12 cellular contexts compared by ENCODE assay signal in genomic region chr12:96420255-96420930, GRCh38. TPM values are rescaled to one million over a fixed set of nuclear protein-coding genes. Genes with fewer than 3 reads are reported as not detected.
A peak's percentile ranks its signal among the peaks of the same experiment; 100 is the strongest.
DNase-seq lines count a peak whose midpoint lies in the region; ATAC-seq and TF ChIP-seq lines count a peak whose summit lies in the region.
"Had no signal": no experiment of that assay in that cellular context is flagged by ENCODE, and none has a peak within 500 bp of the region (broad histone marks: within the 10 kb centered on the region; RNA-seq: fewer than 3 reads in every experiment).

No MANE protein-coding gene starts in this region.

- POLR2A ChIA-PET in CD8-positive, alpha-beta T cell (lab: Charles Lee): interaction anchor here (0.6 to 1.0 kb wide), 2 partner anchors 21 to 125 kb away, joined by 3 read pairs; no protein-coding TSS in a partner anchor
- POLR2A ChIA-PET in WTC11 (lab: Charles Lee): no interaction called here

- no peak overlapping the region for H3K27ac ChIP-seq in CD8-positive, alpha-beta T cell (ENCODE audit: low read depth, low read length)
- H3K27ac ChIP-seq in brain microvascular endothelial cell: peak overlapping the region; percentile 57

- DNase-seq in CD8-positive, alpha-beta T cell: no peak
- no peak for DNase-seq in brain microvascular endothelial cell
- DNase-seq in osteocyte (ENCODE audit: extremely low spot score, unreplicated experiment): no peak
- DNase-seq in WTC11 (ENCODE audit: low spot score): no peak
- DNase-seq in NCI-H2107 treated with DMSO at 0.1 percent for 48 hours (lab: John Stamatoyannopoulos, UW; ENCODE audit: unreplicated experiment): no peak
- DNase-seq: cerebellar nuclear complex, COR-L47, esophagus squamous epithelium, NCI-H226, T-helper 9 cell had no signal

- H3K9me3 Mint-ChIP-seq in CD8-positive, alpha-beta T cell: no peaks in the 10 kb centered on the region
- H3K9me3 Mint-ChIP-seq in IgD-negative memory B cell (no peaks in the 10 kb centered on the region), osteocyte (ENCODE audit: unreplicated experiment) (no peaks in the 10 kb centered on the region), WTC11 (no peaks in the 10 kb centered on the region)

- H3K4me1 Mint-ChIP-seq in CD8-positive, alpha-beta T cell (ENCODE audit: low read depth): peaks cover 26% of the 10 kb centered on the region
- H3K4me1 Mint-ChIP-seq in IgD-negative memory B cell (peaks cover 17 to 25% (median 24%) of the 10 kb centered on the region in 3 donors), osteocyte (ENCODE audit: unreplicated experiment) (peaks cover 42% of the 10 kb centered on the region), WTC11 (no peaks in the 10 kb centered on the region)

- in situ Hi-C loops in brain microvascular endothelial cell (cut with HindIII; ENCODE audit: low pct_ligation_motif_present, low sequenced_read_pairs): loop anchor here (25.0 kb wide), 1 partner anchor 92 kb away; no protein-coding TSS in a partner anchor

- intact Hi-C loops in CD8-positive, alpha-beta T cell (cut with DNase I, micrococcal nuclease): loop anchor here (5.0 kb wide), 2 partner anchors 47 to 97 kb away; no protein-coding TSS in a partner anchor

- H3K9me3 ChIP-seq in CD8-positive, alpha-beta T cell (ENCODE audit: low read length): no peaks in the 10 kb centered on the region
- H3K9me3 ChIP-seq: esophagus squamous epithelium had no signal

- no peaks in the 10 kb centered on the region for H3K36me3 Mint-ChIP-seq in CD8-positive, alpha-beta T cell
- peaks cover 2% of the 10 kb centered on the region for H3K36me3 Mint-ChIP-seq in IgD-negative memory B cell
- no peaks in the 10 kb centered on the region for H3K36me3 Mint-ChIP-seq in osteocyte (ENCODE audit: unreplicated experiment)
- H3K36me3 Mint-ChIP-seq in WTC11: no peaks in the 10 kb centered on the region

- H3K27me3 ChIP-seq in CD8-positive, alpha-beta T cell (ENCODE audit: insufficient read depth, low read length): no peaks in the 10 kb centered on the region
- no peaks in the 10 kb centered on the region for H3K27me3 ChIP-seq in brain microvascular endothelial cell (replicated peaks)
- H3K27me3 ChIP-seq: esophagus squamous epithelium had no signal

- CTCF ChIA-PET in CD8-positive, alpha-beta T cell (lab: Charles Lee): interaction anchor here (0.7 to 1.4 kb wide), 3 partner anchors 19 to 96 kb away, joined by 3 to 5 read pairs (median 3); no protein-coding TSS in a partner anchor
- CTCF ChIA-PET in WTC11 (lab: Charles Lee): no interaction called here

- TF ChIP-seq CTCF in CD8-positive, alpha-beta T cell (IDR thresholded peaks at IDR 0.05): no peak
- TF ChIP-seq CTCF in brain microvascular endothelial cell (IDR thresholded peaks at IDR 0.05; ENCODE audit: low read depth, low read length, missing control alignments) (no peak), osteocyte (IDR thresholded peaks at IDR 0.05) (no peak), WTC11 (IDR thresholded peaks at IDR 0.05) (no peak)

- no peaks in the 10 kb centered on the region for H3K27me3 Mint-ChIP-seq in CD8-positive, alpha-beta T cell (ENCODE audit: low read depth)
- no peaks in the 10 kb centered on the region for H3K27me3 Mint-ChIP-seq in IgD-negative memory B cell
- no peaks in the 10 kb centered on the region for H3K27me3 Mint-ChIP-seq in osteocyte (ENCODE audit: unreplicated experiment)
- no peaks in the 10 kb centered on the region for H3K27me3 Mint-ChIP-seq in WTC11 (ENCODE audit: low read depth)

- ATAC-seq in CD8-positive, alpha-beta T cell: no peak
- ATAC-seq in WTC11 (no peak), GM18907 (IDR thresholded peaks at IDR 0.05; ENCODE audit: unreplicated experiment) (no peak)

- no peak overlapping the region for H3K4me3 ChIP-seq in CD8-positive, alpha-beta T cell (ENCODE audit: low read depth, low read length)
- no peak overlapping the region for H3K4me3 ChIP-seq in brain microvascular endothelial cell (ENCODE audit: low read depth, low read length)

- peak overlapping the region; percentile 70 for H3K4me3 Mint-ChIP-seq in CD8-positive, alpha-beta T cell
- H3K4me3 Mint-ChIP-seq in IgD-negative memory B cell: peak overlapping the region in 3 of 4 donors; percentile 62 to 93 (median 90)
- H3K4me3 Mint-ChIP-seq in osteocyte (ENCODE audit: unreplicated experiment): no peak overlapping the region
- no peak overlapping the region for H3K4me3 Mint-ChIP-seq in WTC11

- no peak overlapping the region for H3K27ac Mint-ChIP-seq in CD8-positive, alpha-beta T cell
- peak overlapping the region in 2 of 3 donors; percentile 33 to 87 for H3K27ac Mint-ChIP-seq in IgD-negative memory B cell
- H3K27ac Mint-ChIP-seq in osteocyte (ENCODE audit: unreplicated experiment): peak overlapping the region; percentile 55
- no peak overlapping the region for H3K27ac Mint-ChIP-seq in WTC11

- H3K36me3 ChIP-seq in CD8-positive, alpha-beta T cell (ENCODE audit: insufficient read depth, low read length): no peaks in the 10 kb centered on the region
- H3K36me3 ChIP-seq in brain microvascular endothelial cell (replicated peaks): no peaks in the 10 kb centered on the region
- H3K36me3 ChIP-seq: esophagus squamous epithelium had no signal

- H3K4me1 ChIP-seq in CD8-positive, alpha-beta T cell (ENCODE audit: insufficient read depth, low read length): no peaks in the 10 kb centered on the region

TF ChIP-seq in WTC11, 78 proteins besides CTCF, POLR2A, EP300 and RAD21:
- no peak for TF ChIP-seq ZNF416 (CRISPR knock-in tag; IDR thresholded peaks at IDR 0.05)
- no peak for TF ChIP-seq ATF2 (CRISPR knock-in tag; IDR thresholded peaks at IDR 0.05; ENCODE audit: borderline replicate concordance, low read depth)
- no peak for TF ChIP-seq ZNF317 (CRISPR knock-in tag; IDR thresholded peaks at IDR 0.05; ENCODE audit: borderline replicate concordance, low read depth)
- no peak for TF ChIP-seq ZNF671 (CRISPR knock-in tag; IDR thresholded peaks at IDR 0.05)
- no peak for TF ChIP-seq E2F4 (CRISPR knock-in tag; IDR thresholded peaks at IDR 0.05; ENCODE audit: borderline replicate concordance, low read depth)
- TF ChIP-seq FOXK1 (CRISPR knock-in tag; IDR thresholded peaks at IDR 0.05): no peak
- no peak for TF ChIP-seq SOX15 (CRISPR knock-in tag; IDR thresholded peaks at IDR 0.05)
- no peak for TF ChIP-seq ESRRA (CRISPR knock-in tag; IDR thresholded peaks at IDR 0.05; ENCODE audit: borderline replicate concordance)
- no peak for TF ChIP-seq NFATC4 (CRISPR knock-in tag; IDR thresholded peaks at IDR 0.05)
- TF ChIP-seq TCF7 (CRISPR knock-in tag; IDR thresholded peaks at IDR 0.05; ENCODE audit: low read depth): no peak
- no peak for TF ChIP-seq JUN (CRISPR knock-in tag; IDR thresholded peaks at IDR 0.05)
- TF ChIP-seq ZNF232 (CRISPR knock-in tag; IDR thresholded peaks at IDR 0.05): no peak
- TF ChIP-seq MLX (CRISPR knock-in tag; IDR thresholded peaks at IDR 0.05): no peak
- TF ChIP-seq FOXJ3 (CRISPR knock-in tag; IDR thresholded peaks at IDR 0.05; ENCODE audit: borderline replicate concordance): no peak
- TF ChIP-seq ZNF219 (CRISPR knock-in tag; IDR thresholded peaks at IDR 0.05; ENCODE audit: borderline replicate concordance): no peak
- no peak for TF ChIP-seq FOXP1 (CRISPR knock-in tag; IDR thresholded peaks at IDR 0.05; ENCODE audit: borderline replicate concordance)
- no peak for TF ChIP-seq CREB1 (CRISPR knock-in tag; IDR thresholded peaks at IDR 0.05)
TF ChIP-seq in WTC11: peak in this region for 0.

RNA-seq across cellular contexts. Expression of gene CDK17, which starts 20.2 kb away (rescaled TPM):
- total RNA-seq in CD8-positive, alpha-beta T cell: 100 to 1,000 TPM; 150 to 160 TPM
- polyA plus RNA-seq in IgD-negative memory B cell: 30.0 TPM
- total RNA-seq in osteocyte (33.8 and 37.2 TPM in 2 replicates), WTC11 (2021) (18.7 to 20.0 TPM (median 19.4 TPM) in 3 replicates)

Comparison
In these comparisons a context has a peak if more than half of its experiments do, and no peak if none do; other contexts are left out.
1. H3K27ac Mint-ChIP-seq: peak in IgD-negative memory B cell (2 of 3) and osteocyte (single experiment); none in CD8-positive, alpha-beta T cell (single experiment) and WTC11 (single experiment).
2. H3K4me3 Mint-ChIP-seq: peak in CD8-positive, alpha-beta T cell (single experiment) and IgD-negative memory B cell (3 of 4); none in osteocyte (single experiment) and WTC11 (single experiment).